11 cellular contexts compared by ENCODE assay signal in the genomic region with DNA sequence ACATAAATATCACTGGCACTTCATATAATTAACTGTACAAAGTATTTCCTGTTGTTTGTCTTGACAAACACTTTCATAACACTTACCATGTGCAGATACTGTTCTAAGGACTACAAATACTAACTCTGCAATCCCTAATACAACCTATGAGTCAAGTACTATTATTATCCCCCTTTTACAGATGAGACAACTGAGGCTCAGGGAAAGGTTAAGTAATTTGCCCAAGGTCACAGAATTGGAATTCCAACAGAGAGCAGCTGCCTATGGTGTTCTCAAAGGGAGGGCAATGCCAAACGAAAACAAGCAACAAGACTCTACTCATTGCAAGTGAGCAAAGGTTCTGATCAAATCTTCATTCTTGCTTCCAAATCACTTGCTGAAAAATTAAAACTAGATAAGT.
DNase-seq lines count a peak whose midpoint lies in the region; ATAC-seq and TF ChIP-seq lines count a peak whose summit lies in the region.
"Had no signal": no experiment of that assay in that cellular context is flagged by ENCODE, and none has a peak within 500 bp of the region (broad histone marks: within the 10 kb centered on the region; RNA-seq: fewer than 3 reads in every experiment).

No MANE protein-coding gene starts in this region.

- peaks cover 63% of the 10 kb centered on the region for H3K4me1 Mint-ChIP-seq in endodermal cell
- H3K4me1 Mint-ChIP-seq: activated CD4-positive, alpha-beta T cell treated with anti-CD3 and anti-CD28 coated beads, Interleukin-2, amount 10 ng/mL, durations not matched to agents 7 days and 5 days; memory B cell had no signal

- no peaks in the 10 kb centered on the region for H3K36me3 Mint-ChIP-seq in endodermal cell (ENCODE audit: low read depth)
- H3K36me3 Mint-ChIP-seq: memory B cell had no signal

- H3K4me1 ChIP-seq in MM.1S (ENCODE audit: low read length) (no peaks in the 10 kb centered on the region), endodermal cell (ENCODE audit: control insufficient read depth, insufficient read depth, low read length) (peaks cover 24% of the 10 kb centered on the region), muscle layer of duodenum (ENCODE audit: control insufficient read depth in 1 of 2, insufficient read depth in 2 of 2, low read length in 2 of 2) (peaks cover 0 to 3% of the 10 kb centered on the region in 2 donors), thyroid gland (peaks cover 56 to 59% of the 10 kb centered on the region in 2 donors)

- no peak for TF ChIP-seq POLR2A in thyroid gland (IDR thresholded peaks at IDR 0.05)

- no peak overlapping the region for H3K9ac ChIP-seq in MM.1S (ENCODE audit: low read length)
- H3K9ac ChIP-seq in endodermal cell (ENCODE audit: extremely low read depth, low read length, poor library complexity, severe bottlenecking), result peak overlapping the region; percentile 48

- H3K4me3 ChIP-seq in MM.1S (ENCODE audit: low read length), result no peak overlapping the region
- H3K4me3 ChIP-seq in endodermal cell (ENCODE audit: low read length), result no peak overlapping the region
- H3K4me3 ChIP-seq in muscle layer of duodenum (ENCODE audit: low read depth in 1 of 2, low read length in 2 of 2), result no peak overlapping the region
- no peak overlapping the region for H3K4me3 ChIP-seq in thyroid gland (replicated peaks in 1 of 3)

- no peak for TF ChIP-seq CTCF in MM.1S (IDR thresholded peaks at IDR 0.05; ENCODE audit: low read length)
- no peak for TF ChIP-seq CTCF in endodermal cell (conservative IDR thresholded peaks at IDR 0.05)
- TF ChIP-seq CTCF in thyroid gland (IDR thresholded peaks at IDR 0.05), result no peak
- TF ChIP-seq CTCF in GM10266 (IDR thresholded peaks at IDR 0.05; ENCODE audit: control insufficient read depth, insufficient read depth, low read depth, missing control alignments), result no peak

- no peaks in the 10 kb centered on the region for H3K9me2 ChIP-seq in MM.1S (replicated peaks; ENCODE audit: insufficient read depth, low read length)

- H3F3A ChIP-seq in MM.1S (ENCODE audit: insufficient read depth, low read length), result no peaks in the 10 kb centered on the region

- peak overlapping the region; percentile 29 for H3K4me3 Mint-ChIP-seq in endodermal cell
- H3K4me3 Mint-ChIP-seq: activated CD4-positive, alpha-beta T cell treated with anti-CD3 and anti-CD28 coated beads, Interleukin-2, amount 10 ng/mL, durations not matched to agents 7 days and 5 days; memory B cell had no signal

- ATAC-seq in HG03439 (IDR thresholded peaks at IDR 0.05; ENCODE audit: unreplicated experiment), result no peak
- ATAC-seq: sciatic nerve had no signal

- H3K27me3 ChIP-seq in MM.1S (replicated peaks; ENCODE audit: insufficient read depth, low read length), result no peaks in the 10 kb centered on the region
- no peaks in the 10 kb centered on the region for H3K27me3 ChIP-seq in endodermal cell (ENCODE audit: control insufficient read depth, insufficient read depth, low read length, poor library complexity, severe bottlenecking)
- no peaks in the 10 kb centered on the region for H3K27me3 ChIP-seq in muscle layer of duodenum (ENCODE audit: low read depth, low read length)
- no peaks in the 10 kb centered on the region for H3K27me3 ChIP-seq in thyroid gland

- no peaks in the 10 kb centered on the region for H4K20me1 ChIP-seq in MM.1S (ENCODE audit: insufficient read depth, low read length)

- no peaks in the 10 kb centered on the region for H3K9me3 ChIP-seq in MM.1S (replicated peaks; ENCODE audit: insufficient read depth, low read length)
- H3K9me3 ChIP-seq in endodermal cell (ENCODE audit: control insufficient read depth, low read length), result no peaks in the 10 kb centered on the region
- no peaks in the 10 kb centered on the region for H3K9me3 ChIP-seq in muscle layer of duodenum (ENCODE audit: control insufficient read depth in 1 of 2, low read length in 2 of 2)
- no peaks in the 10 kb centered on the region for H3K9me3 ChIP-seq in thyroid gland

- intact Hi-C loops in thyroid gland (cut with DNase I), result loop anchor here (10.0 kb wide), 1 partner anchor 82 kb away; a partner anchor contains a TSS

- WGBS in endodermal cell (ENCODE audit: insufficient coverage in 1 of 2, insufficient read length in 1 of 2), 2 experiments, result 80 to 100% methylated on average over 1 of the region's 1 CpG
- 83 to 84% methylated on average over 1 of the region's 1 CpG for WGBS in thyroid gland, 2 donors

- H3K9me3 Mint-ChIP-seq in endodermal cell, result no peaks in the 10 kb centered on the region
- H3K9me3 Mint-ChIP-seq: activated CD4-positive, alpha-beta T cell treated with anti-CD3 and anti-CD28 coated beads, Interleukin-2, amount 10 ng/mL, durations not matched to agents 7 days and 5 days; memory B cell had no signal

- H3K79me2 ChIP-seq in MM.1S (ENCODE audit: low read length), result no peaks in the 10 kb centered on the region

- no peak overlapping the region for H3K4me2 ChIP-seq in MM.1S (ENCODE audit: low read depth, low read length)

- H3K36me3 ChIP-seq in MM.1S (replicated peaks; ENCODE audit: insufficient read depth, low read length) (no peaks in the 10 kb centered on the region), endodermal cell (ENCODE audit: control insufficient read depth, insufficient read depth, low read length) (no peaks in the 10 kb centered on the region), muscle layer of duodenum (ENCODE audit: control insufficient read depth in 1 of 2, insufficient read depth in 2 of 2, low read length in 2 of 2) (no peaks in the 10 kb centered on the region), thyroid gland (no peaks in the 10 kb centered on the region)

- H2AFZ ChIP-seq in MM.1S (ENCODE audit: low read length), result no peak overlapping the region

- H3K27ac ChIP-seq in MM.1S (ENCODE audit: low read length), result peak overlapping the region; percentile 13; the same call in 1 of the 2 replicates
- peak overlapping the region; percentile 32 for H3K27ac ChIP-seq in endodermal cell (ENCODE audit: low read depth, low read length)
- H3K27ac ChIP-seq in muscle layer of duodenum (ENCODE audit: low read length), result peak overlapping the region; percentile 85
- peak overlapping the region; percentile 88 to 98 (median 95) for H3K27ac ChIP-seq in thyroid gland

- no peaks in the 10 kb centered on the region for H3K27me3 Mint-ChIP-seq in endodermal cell (ENCODE audit: insufficient read depth)
- H3K27me3 Mint-ChIP-seq: activated CD4-positive, alpha-beta T cell treated with anti-CD3 and anti-CD28 coated beads, Interleukin-2, amount 10 ng/mL, durations not matched to agents 7 days and 5 days had no signal

- H3K27ac Mint-ChIP-seq in endodermal cell, result peak overlapping the region; percentile 97
- H3K27ac Mint-ChIP-seq: memory B cell had no signal

- no peak for DNase-seq in MM.1S
- no peak for DNase-seq in endodermal cell
- DNase-seq in thyroid gland, result no peak
- DNase-seq in EL, result no peak
- no peak for DNase-seq in GM10266 (ENCODE audit: extremely low spot score)
- DNase-seq: activated CD4-positive, alpha-beta T cell treated with anti-CD3 and anti-CD28 coated beads, Interleukin-2, amount 10 ng/mL, durations not matched to agents 7 days and 5 days; activated effector memory CD4-positive, alpha-beta T cell treated with anti-CD3 and anti-CD28 coated beads, Interleukin-2, amount 50 U/mL, for 16 hours had no signal

Comparison
In these comparisons a context has a peak if more than half of its experiments do, and no peak if none do; other contexts are left out.
1. H3K27ac ChIP-seq: peak in every context shown above with its lines; median percentile 95 in thyroid gland; 85 in muscle layer of duodenum; 32 in endodermal cell; 13 in MM.1S.